ENCODE assay signal across 1 cellular context in genomic region chr1:104105466-104105865, GRCh38.
TF ChIP-seq lines count a peak whose summit lies in the region.

No MANE protein-coding gene starts in this region.

TF ChIP-seq in HepG2, 621 proteins besides CTCF, POLR2A, EP300 and RAD21:
- TF ChIP-seq FLYWCH1 (CRISPR knock-in tag; IDR thresholded peaks at IDR 0.05) = no peak
- TF ChIP-seq USF2 (IDR thresholded peaks at IDR 0.05; ENCODE audit: low read depth, low read length) = peak; percentile 61
- no peak for TF ChIP-seq USF2 (CRISPR knock-in tag; IDR thresholded peaks at IDR 0.05; ENCODE audit: borderline replicate concordance)
